ENCODE assay signal across 13 cellular contexts in the genomic region with DNA sequence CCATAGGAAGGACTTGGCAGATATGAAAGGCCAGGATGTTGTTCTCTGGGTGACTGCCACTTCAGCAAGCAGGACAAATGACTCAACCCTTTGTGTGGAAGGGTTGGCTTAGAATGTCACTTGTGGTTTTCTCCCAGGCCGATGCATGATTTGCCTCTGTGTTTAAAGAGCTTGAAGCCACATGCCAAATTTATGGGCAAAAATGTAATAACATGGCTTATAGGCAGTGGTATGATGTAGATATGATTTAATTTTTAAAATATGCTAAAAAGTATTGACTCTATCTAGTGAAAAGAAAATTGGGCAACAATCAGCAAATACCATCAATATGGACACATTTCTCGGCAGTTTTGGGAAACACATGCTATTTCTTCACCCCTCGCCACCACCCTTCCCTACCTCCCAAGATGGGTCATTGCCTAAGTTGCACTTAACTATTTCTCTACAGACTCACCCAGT.
A peak's percentile ranks its signal among the peaks of the same experiment; 100 is the strongest.
DNase-seq lines count a peak whose midpoint lies in the region; FAIRE-seq and TF ChIP-seq lines count a peak whose summit lies in the region.
"Had no signal": no experiment of that assay in that cellular context is flagged by ENCODE, and none has a peak within 500 bp of the region (broad histone marks: within the 10 kb centered on the region; RNA-seq: fewer than 3 reads in every experiment).

No MANE protein-coding gene starts in this region.

- DNase-seq in EH (ENCODE audit: low read depth) (peak; percentile 97), NB4 (ENCODE audit: low read depth) (peak; percentile 82), cardiac fibroblast (ENCODE audit: low read depth in 2 of 2) (peak; percentile 80 to 92), pons (ENCODE audit: low spot score) (peak; percentile 71), NCI-H146 treated with DMSO at 0.1 percent for 48 hours (lab: John Stamatoyannopoulos, UW; ENCODE audit: unreplicated experiment) (no peak), GM19239 (ENCODE audit: insufficient read length, low spot score) (no peak), DMS79 treated with DMSO at 0.1 percent for 48 hours (lab: John Stamatoyannopoulos, UW) (no peak), GM10248 (ENCODE audit: extremely low spot score) (no peak)
- DNase-seq: Peyer's patch, sigmoid colon had no signal

- no peak for FAIRE-seq in GM19239 (lab: Jason Lieb, UNC)
- FAIRE-seq: HTR-8/SVneo, islet of Langerhans had no signal

- TF ChIP-seq CTCF in NB4 (IDR thresholded peaks at IDR 0.05; ENCODE audit: low read depth, low read length) = no peak
- no peak for TF ChIP-seq CTCF in cardiac fibroblast (IDR thresholded peaks at IDR 0.05; ENCODE audit: low read depth, low read length)
- TF ChIP-seq CTCF in GM10248 (IDR thresholded peaks at IDR 0.05; ENCODE audit: control extremely low read depth, extremely low read depth, low read depth, missing control alignments) = no peak

- H3K4me3 ChIP-seq in NB4 (ENCODE audit: low read depth, low read length) (no peak overlapping the region), cardiac fibroblast (replicated peaks in 1 of 2; ENCODE audit: low read depth in 2 of 2, low read length in 2 of 2) (no peak overlapping the region)
- H3K4me3 ChIP-seq: breast epithelium, Peyer's patch, sigmoid colon had no signal

- TF ChIP-seq POLR2A in NB4 (IDR thresholded peaks at IDR 0.05; ENCODE audit: extremely low read depth, insufficient read length) = no peak

- CTCF ChIA-PET in GM10248 (lab: Yijun Ruan, JAX) = no interaction called here

- POLR2A ChIA-PET in GM10248 (lab: Yijun Ruan, JAX) = no interaction called here

Comparison
In these comparisons a context has a peak if more than half of its experiments do, and no peak if none do; other contexts are left out.
1. DNase-seq: peak in EH (single experiment), NB4 (single experiment), cardiac fibroblast (2 of 2) and pons (single experiment); none in NCI-H146 treated with DMSO at 0.1 percent for 48 hours (single experiment), GM19239 (single experiment), DMS79 treated with DMSO at 0.1 percent for 48 hours (single experiment) and GM10248 (single experiment).